21 cellular contexts compared by ENCODE assay signal in genomic region chr11:12403122-12403994, GRCh38. TPM values are rescaled to one million over a fixed set of nuclear protein-coding genes. Genes with fewer than 3 reads are reported as not detected.
DNase-seq lines count a peak whose midpoint lies in the region; ATAC-seq and TF ChIP-seq lines count a peak whose summit lies in the region.
"Had no signal": no experiment of that assay in that cellular context is flagged by ENCODE, and none has a peak within 500 bp of the region (broad histone marks: within the 10 kb centered on the region; RNA-seq: fewer than 3 reads in every experiment).

No MANE protein-coding gene starts in this region.

- H3K27me3 ChIP-seq in right atrium auricular region (no peaks in the 10 kb centered on the region), rectal smooth muscle tissue (ENCODE audit: control insufficient read depth, insufficient read depth, low read length) (no peaks in the 10 kb centered on the region)

- TF ChIP-seq CTCF in right atrium auricular region (IDR thresholded peaks at IDR 0.05): no peak
- TF ChIP-seq CTCF in activated CD8-positive, alpha-beta T cell treated with anti-CD3 and anti-CD28 coated beads for 36 hours (IDR thresholded peaks at IDR 0.05): no peak

- DNase-seq in right atrium auricular region (ENCODE audit: low spot score) (no peak), Right ventricle myocardium superior (no peak), left lobe of liver (ENCODE audit: low spot score) (peak; percentile 73), erythroblast (lab: John Stamatoyannopoulos, UW) (no peak), ACHN (no peak), retina (no peak)
- DNase-seq in activated CD8-positive, alpha-beta T cell treated with anti-CD3 and anti-CD28 coated beads for 36 hours: no peak
- DNase-seq: activated CD4-positive, alpha-beta T cell treated with anti-CD3 and anti-CD28 coated beads, Interleukin-2, amount 50 U/mL, for 1 hour; activated naive CD4-positive, alpha-beta T cell treated with anti-CD3 and anti-CD28 coated beads, Interleukin-2, amount 10 ng/mL, durations not matched to agents 7 days and 5 days; CD4-positive, CD25-positive, alpha-beta regulatory T cell; effector CD4-positive, alpha-beta T cell; KBM-7; left colon; naive thymus-derived CD8-positive, alpha-beta T cell; NCI-H1048; NCI-H774; SK-N-SH; stimulated activated CD4-positive, alpha-beta T cell treated with anti-CD3 and anti-CD28 coated beads, Interleukin-1b, Interleukin-23, amount 100 ng/mL, for 48 hours had no signal

- peak overlapping the region; percentile 21 to 57 for H3K27ac ChIP-seq in right atrium auricular region
- H3K27ac ChIP-seq in rectal smooth muscle tissue (ENCODE audit: low read depth, low read length): peak overlapping the region; percentile 96
- H3K27ac ChIP-seq: A549 had no signal

- in situ Hi-C loops in ACHN (cut with HindIII; ENCODE audit: low pct_ligation_motif_present, low pct_unique_long_range_greater_than_20kb, low sequenced_read_pairs): no loop called here

- ATAC-seq in Right ventricle myocardium superior (ENCODE audit: poor library complexity): no peak
- peak; percentile 93 for ATAC-seq in left lobe of liver
- no peak for ATAC-seq in activated CD8-positive, alpha-beta T cell treated with anti-CD3 and anti-CD28 coated beads for 36 hours
- ATAC-seq: A549; left colon; naive thymus-derived CD8-positive, alpha-beta T cell; Panc1 had no signal

- peaks cover 0 to 51% of the 10 kb centered on the region in 2 donors for H3K4me1 ChIP-seq in right atrium auricular region
- H3K4me1 ChIP-seq in rectal smooth muscle tissue (ENCODE audit: control insufficient read depth, insufficient read depth, low read length): peaks cover 61% of the 10 kb centered on the region

- no peak for TF ChIP-seq POLR2A in erythroblast (IDR thresholded peaks at IDR 0.05; ENCODE audit: low read length)

- intact Hi-C loops in Right ventricle myocardium superior (cut with DNase I): no loop called here
- intact Hi-C loops in activated CD8-positive, alpha-beta T cell treated with anti-CD3 and anti-CD28 coated beads for 36 hours (cut with micrococcal nuclease): loop anchor here (10.0 kb wide), 1 partner anchor 69 kb away; no protein-coding TSS in a partner anchor

- H3K36me3 ChIP-seq in right atrium auricular region (no peaks in the 10 kb centered on the region), rectal smooth muscle tissue (ENCODE audit: control insufficient read depth, insufficient read depth, low read length) (no peaks in the 10 kb centered on the region)

- CTCF ChIA-PET in activated CD8-positive, alpha-beta T cell treated with anti-CD3 and anti-CD28 coated beads for 36 hours (lab: Charles Lee): interaction anchor here (0.9 kb wide), 1 partner anchor 72 kb away, joined by 5 read pairs; no protein-coding TSS in a partner anchor

- H3K9ac ChIP-seq in rectal smooth muscle tissue (ENCODE audit: low read length): no peak overlapping the region
- H3K9ac ChIP-seq: SK-N-SH had no signal

- H3K9me3 ChIP-seq in right atrium auricular region: no peaks in the 10 kb centered on the region
- H3K9me3 ChIP-seq: A549, SK-N-SH had no signal

- no peak overlapping the region for H3K27ac Mint-ChIP-seq in activated CD8-positive, alpha-beta T cell treated with anti-CD3 and anti-CD28 coated beads for 36 hours
- H3K27ac Mint-ChIP-seq: activated naive CD4-positive, alpha-beta T cell treated with anti-CD3 and anti-CD28 coated beads, Interleukin-2, amount 10 ng/mL, durations not matched to agents 7 days and 5 days; CD4-positive, CD25-positive, alpha-beta regulatory T cell had no signal

- no peaks in the 10 kb centered on the region for H3K4me1 Mint-ChIP-seq in activated CD8-positive, alpha-beta T cell treated with anti-CD3 and anti-CD28 coated beads for 36 hours (ENCODE audit: low read depth)
- H3K4me1 Mint-ChIP-seq: activated naive CD4-positive, alpha-beta T cell treated with anti-CD3 and anti-CD28 coated beads, Interleukin-2, amount 10 ng/mL, durations not matched to agents 7 days and 5 days; naive thymus-derived CD8-positive, alpha-beta T cell had no signal

- POLR2A ChIA-PET in activated CD8-positive, alpha-beta T cell treated with anti-CD3 and anti-CD28 coated beads for 36 hours (lab: Charles Lee): no interaction called here

- no peaks in the 10 kb centered on the region for H3K9me3 Mint-ChIP-seq in activated CD8-positive, alpha-beta T cell treated with anti-CD3 and anti-CD28 coated beads for 36 hours
- H3K9me3 Mint-ChIP-seq: activated naive CD4-positive, alpha-beta T cell treated with anti-CD3 and anti-CD28 coated beads, Interleukin-2, amount 10 ng/mL, durations not matched to agents 7 days and 5 days had no signal

- no peaks in the 10 kb centered on the region for H3K27me3 Mint-ChIP-seq in activated CD8-positive, alpha-beta T cell treated with anti-CD3 and anti-CD28 coated beads for 36 hours

- H3K4me3 Mint-ChIP-seq in activated CD8-positive, alpha-beta T cell treated with anti-CD3 and anti-CD28 coated beads for 36 hours: no peak overlapping the region
- H3K4me3 Mint-ChIP-seq: activated naive CD4-positive, alpha-beta T cell treated with anti-CD3 and anti-CD28 coated beads, Interleukin-2, amount 10 ng/mL, durations not matched to agents 7 days and 5 days; CD4-positive, CD25-positive, alpha-beta regulatory T cell; naive thymus-derived CD8-positive, alpha-beta T cell had no signal

- no peaks in the 10 kb centered on the region for H3K36me3 Mint-ChIP-seq in activated CD8-positive, alpha-beta T cell treated with anti-CD3 and anti-CD28 coated beads for 36 hours (ENCODE audit: low read depth)
- H3K36me3 Mint-ChIP-seq: activated naive CD4-positive, alpha-beta T cell treated with anti-CD3 and anti-CD28 coated beads, Interleukin-2, amount 10 ng/mL, durations not matched to agents 7 days and 5 days; naive thymus-derived CD8-positive, alpha-beta T cell had no signal

- no peak overlapping the region for H3K4me3 ChIP-seq in right atrium auricular region
- peak overlapping the region; percentile 31 for H3K4me3 ChIP-seq in rectal smooth muscle tissue (ENCODE audit: low read length)
- H3K4me3 ChIP-seq: A549 had no signal

RNA-seq across cellular contexts. Expression of gene PARVA, which starts 26.0 kb away (rescaled TPM):
- total RNA-seq in right atrium auricular region (10 to 100 TPM; 55.9 to 58.1 TPM), Right ventricle myocardium superior (61.2 TPM), left lobe of liver (22.4 TPM)
- total RNA-seq in activated CD8-positive, alpha-beta T cell treated with anti-CD3 and anti-CD28 coated beads for 36 hours: not detected

Comparison
In these comparisons a context has a peak if more than half of its experiments do, and no peak if none do; other contexts are left out.
1. RNA of gene PARVA, which starts 26.0 kb away (total RNA-seq): 61.2 TPM in Right ventricle myocardium superior (single experiment), 55.9 to 58.1 TPM in right atrium auricular region and 22.4 TPM in left lobe of liver (single experiment); not detected in activated CD8-positive, alpha-beta T cell treated with anti-CD3 and anti-CD28 coated beads for 36 hours; every median in the first group is over 10 times any median in the second.